In the genomic region with DNA sequence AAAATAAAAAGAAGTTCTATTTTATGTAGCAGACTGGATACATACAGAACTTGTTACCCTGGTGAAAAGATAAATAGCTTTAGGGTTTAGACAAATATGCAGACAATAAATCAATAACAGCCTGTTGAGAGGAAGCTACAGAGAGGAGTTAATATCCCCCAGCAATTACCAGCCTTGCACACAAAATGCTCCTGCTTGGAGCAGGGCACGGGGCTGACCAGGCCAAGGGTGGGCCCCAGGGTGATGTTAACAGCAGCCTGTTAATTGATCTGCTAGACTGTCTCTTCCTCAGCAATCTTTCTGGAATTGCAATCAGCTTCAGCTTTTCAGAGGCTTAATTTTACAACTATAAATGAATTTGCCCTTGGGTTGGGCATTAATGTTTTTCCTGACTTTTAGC, we compare ENCODE assay signal across 23 cellular contexts.
DNase-seq lines count a peak whose midpoint lies in the region; ATAC-seq and TF ChIP-seq lines count a peak whose summit lies in the region.
"Had no signal": no experiment of that assay in that cellular context is flagged by ENCODE, and none has a peak within 500 bp of the region (broad histone marks: within the 10 kb centered on the region; RNA-seq: fewer than 3 reads in every experiment).

No MANE protein-coding gene starts in this region.

- no peak overlapping the region for H3K23ac ChIP-seq in mesendoderm (ENCODE audit: low read length)

- no peak overlapping the region for H3K9ac ChIP-seq in mesendoderm (ENCODE audit: low read length)
- H3K9ac ChIP-seq: BLaER1 treated with 17β-estradiol and CSF1 and Interleukin-3, amounts not matched to agents 10 nM and 100 nM had no signal

- H2BK120ac ChIP-seq in mesendoderm (ENCODE audit: low read depth, low read length): no peak overlapping the region

- no peaks in the 10 kb centered on the region for H3K27me3 ChIP-seq in mesendoderm (ENCODE audit: insufficient read depth, low read length, poor library complexity)
- H3K27me3 ChIP-seq: BLaER1 treated with 17β-estradiol and CSF1 and Interleukin-3, amounts not matched to agents 10 nM and 100 nM had no signal

- H3K4me3 Mint-ChIP-seq in nephron progenitor cell: no peak overlapping the region
- no peak overlapping the region for H3K4me3 Mint-ChIP-seq in activated CD8-positive, alpha-beta T cell treated with anti-CD3 and anti-CD28 coated beads, Interleukin-2, amount 10 ng/mL, durations not matched to agents 7 days and 5 days
- H3K4me3 Mint-ChIP-seq: CD4-positive, alpha-beta memory T cell; HFFc6 had no signal

- TF ChIP-seq CTCF in 22Rv1 (IDR thresholded peaks at IDR 0.05) (no peak), nephron progenitor cell (IDR thresholded peaks at IDR 0.05) (no peak)

- H3K79me1 ChIP-seq in mesendoderm (ENCODE audit: low read length): no peaks in the 10 kb centered on the region

- ATAC-seq in activated CD8-positive, alpha-beta T cell treated with anti-CD3 and anti-CD28 coated beads, Interleukin-2, amount 10 ng/mL, durations not matched to agents 7 days and 5 days: no peak
- ATAC-seq: K562 had no signal

- no peak overlapping the region for H3K56ac ChIP-seq in mesendoderm (ENCODE audit: low read length)

- H3K4me1 Mint-ChIP-seq in nephron progenitor cell: peaks cover 15% of the 10 kb centered on the region
- H3K4me1 Mint-ChIP-seq in activated CD8-positive, alpha-beta T cell treated with anti-CD3 and anti-CD28 coated beads, Interleukin-2, amount 10 ng/mL, durations not matched to agents 7 days and 5 days (ENCODE audit: low read depth): no peaks in the 10 kb centered on the region
- H3K4me1 Mint-ChIP-seq: CD4-positive, alpha-beta memory T cell had no signal

- no peak overlapping the region for H3K4me3 ChIP-seq in mesendoderm (ENCODE audit: low read length)
- H3K4me3 ChIP-seq: BLaER1 treated with 17β-estradiol and CSF1 and Interleukin-3, amounts not matched to agents 10 nM and 100 nM; K562; PC-9; SK-N-MC had no signal

- H3K36me3 ChIP-seq in mesendoderm (ENCODE audit: control insufficient read depth, insufficient read depth, low read length): no peaks in the 10 kb centered on the region
- H3K36me3 ChIP-seq: BLaER1 treated with 17β-estradiol and CSF1 and Interleukin-3, amounts not matched to agents 10 nM and 100 nM had no signal

- H2BK5ac ChIP-seq in mesendoderm (ENCODE audit: low read length): no peak overlapping the region

- CTCF ChIA-PET in activated CD8-positive, alpha-beta T cell treated with anti-CD3 and anti-CD28 coated beads, Interleukin-2, amount 10 ng/mL, durations not matched to agents 7 days and 5 days (lab: Charles Lee): interaction anchor here (0.6 kb wide), 1 partner anchor 120 kb away, joined by 3 read pairs; no protein-coding TSS in a partner anchor

- H3K27ac ChIP-seq in 22Rv1 (peak overlapping the region; percentile 45), mesendoderm (ENCODE audit: low read depth, low read length) (no peak overlapping the region)
- H3K27ac ChIP-seq: BLaER1 treated with 17β-estradiol and CSF1 and Interleukin-3, amounts not matched to agents 10 nM and 100 nM; PC-9; RWPE1; SK-N-MC had no signal

- H3K18ac ChIP-seq in mesendoderm (ENCODE audit: low read length): no peak overlapping the region

- H3K4me1 ChIP-seq in mesendoderm (ENCODE audit: control insufficient read depth, low read depth, low read length): peaks cover 5% of the 10 kb centered on the region
- H3K4me1 ChIP-seq: BLaER1 treated with 17β-estradiol and CSF1 and Interleukin-3, amounts not matched to agents 10 nM and 100 nM had no signal

- no peaks in the 10 kb centered on the region for H3K27me3 Mint-ChIP-seq in nephron progenitor cell (ENCODE audit: low read depth, poor library complexity)
- peaks cover 11% of the 10 kb centered on the region for H3K27me3 Mint-ChIP-seq in activated CD8-positive, alpha-beta T cell treated with anti-CD3 and anti-CD28 coated beads, Interleukin-2, amount 10 ng/mL, durations not matched to agents 7 days and 5 days (ENCODE audit: low read depth)

- POLR2A ChIA-PET in activated CD8-positive, alpha-beta T cell treated with anti-CD3 and anti-CD28 coated beads, Interleukin-2, amount 10 ng/mL, durations not matched to agents 7 days and 5 days (lab: Charles Lee): interaction anchor here (0.6 kb wide), 1 partner anchor 42 kb away, joined by 3 read pairs; no protein-coding TSS in a partner anchor

- peaks cover 13% of the 10 kb centered on the region for H3K36me3 Mint-ChIP-seq in nephron progenitor cell (ENCODE audit: low read depth)
- H3K36me3 Mint-ChIP-seq in activated CD8-positive, alpha-beta T cell treated with anti-CD3 and anti-CD28 coated beads, Interleukin-2, amount 10 ng/mL, durations not matched to agents 7 days and 5 days (ENCODE audit: low read depth): no peaks in the 10 kb centered on the region
- H3K36me3 Mint-ChIP-seq: CD4-positive, alpha-beta memory T cell had no signal

- H3K27ac Mint-ChIP-seq in nephron progenitor cell: peak overlapping the region; percentile 44
- no peak overlapping the region for H3K27ac Mint-ChIP-seq in activated CD8-positive, alpha-beta T cell treated with anti-CD3 and anti-CD28 coated beads, Interleukin-2, amount 10 ng/mL, durations not matched to agents 7 days and 5 days
- H3K27ac Mint-ChIP-seq: CD4-positive, alpha-beta memory T cell; HFFc6 had no signal

- H3K9me3 Mint-ChIP-seq in nephron progenitor cell: peaks cover 24% of the 10 kb centered on the region
- no peaks in the 10 kb centered on the region for H3K9me3 Mint-ChIP-seq in activated CD8-positive, alpha-beta T cell treated with anti-CD3 and anti-CD28 coated beads, Interleukin-2, amount 10 ng/mL, durations not matched to agents 7 days and 5 days (ENCODE audit: insufficient read depth)
- H3K9me3 Mint-ChIP-seq: CD4-positive, alpha-beta memory T cell had no signal

- WGBS in mesendoderm (ENCODE audit: extremely low coverage, insufficient coverage, low lambda C conversion rate): no CpG with 5 or more reads among the region's 1 CpG

- H3K4ac ChIP-seq in mesendoderm (ENCODE audit: low read depth, low read length): no peak overlapping the region

- no peak overlapping the region for H4K5ac ChIP-seq in mesendoderm (ENCODE audit: low read length)

- no peak overlapping the region for H3K4me2 ChIP-seq in mesendoderm (ENCODE audit: low read length)
- H3K4me2 ChIP-seq: BLaER1 treated with 17β-estradiol and CSF1 and Interleukin-3, amounts not matched to agents 10 nM and 100 nM; PC-9 had no signal

- H2AK5ac ChIP-seq in mesendoderm (ENCODE audit: low read length): no peak overlapping the region

- H4K8ac ChIP-seq in mesendoderm (ENCODE audit: low read depth, low read length): no peak overlapping the region

- DNase-seq in COLO668 (lab: John Stamatoyannopoulos, UW; ENCODE audit: unreplicated experiment): peak; percentile 12
- DNase-seq in NCI-H748 treated with DMSO at 0.1 percent for 48 hours (lab: John Stamatoyannopoulos, UW): peak; percentile 44
- DNase-seq in nephron progenitor cell: peak; percentile 7
- DNase-seq in RKO (ENCODE audit: low spot score): no peak
- no peak for DNase-seq in mesendoderm
- DNase-seq in activated CD8-positive, alpha-beta T cell treated with anti-CD3 and anti-CD28 coated beads, Interleukin-2, amount 10 ng/mL, durations not matched to agents 7 days and 5 days: no peak
- DNase-seq: ACHN; CD4-positive, alpha-beta memory T cell; DMS153; H7; HFFc6; MM.1S; NCI-H1048; NCI-H1436 treated with DMSO at 0.1 percent for 48 hours; NCI-H2029 treated with DMSO at 0.1 percent for 48 hours; NCI-H2171 treated with DMSO at 0.1 percent for 48 hours; PC-9; SHP77 treated with DMSO at 0.1 percent for 48 hours had no signal

- no peak overlapping the region for H2BK15ac ChIP-seq in mesendoderm (replicated peaks; ENCODE audit: low read depth)

- H3K79me2 ChIP-seq in mesendoderm (ENCODE audit: control insufficient read depth, insufficient read depth, low read length): no peaks in the 10 kb centered on the region

Comparison
In these comparisons a context has a peak if more than half of its experiments do, and no peak if none do; other contexts are left out.
1. DNase-seq: peak in COLO668 (single experiment), NCI-H748 treated with DMSO at 0.1 percent for 48 hours (single experiment) and nephron progenitor cell (single experiment); none in RKO (single experiment), mesendoderm (single experiment) and activated CD8-positive, alpha-beta T cell treated with anti-CD3 and anti-CD28 coated beads, Interleukin-2, amount 10 ng/mL, durations not matched to agents 7 days and 5 days (single experiment).